1 cellular context compared by ENCODE assay signal in the genomic region with DNA sequence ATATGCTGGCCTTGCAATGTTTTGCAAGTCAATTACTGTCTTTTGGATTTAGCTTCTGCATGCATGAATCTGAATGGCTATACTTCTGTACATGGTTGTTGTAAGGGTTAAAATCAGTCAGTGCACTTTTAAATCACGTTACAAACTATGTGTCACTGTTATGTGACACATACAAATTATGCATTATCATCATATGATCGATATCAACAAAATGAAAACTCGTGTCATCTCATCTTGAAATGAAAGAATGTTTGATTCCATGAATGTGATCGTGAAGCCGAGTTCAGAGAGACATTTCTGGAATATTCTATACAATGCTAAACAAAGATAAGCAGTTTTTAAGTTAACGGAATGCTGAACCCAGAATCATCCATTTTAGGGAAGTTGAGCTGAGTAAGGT.
TF ChIP-seq lines count a peak whose summit lies in the region.

No MANE protein-coding gene starts in this region.

TF ChIP-seq in A549, 52 proteins besides CTCF, POLR2A, EP300 and RAD21:
- TF ChIP-seq FOSL2 (IDR thresholded peaks at IDR 0.05): no peak
- TF ChIP-seq FOSL2 (CRISPR knock-in tag; IDR thresholded peaks at IDR 0.05): peak; percentile 54
- peak; percentile 86 for TF ChIP-seq MAFK (IDR thresholded peaks at IDR 0.05; ENCODE audit: partially characterized antibody)
- no peak for TF ChIP-seq ZNF302 (CRISPR knock-in tag; IDR thresholded peaks at IDR 0.05)
